8 cellular contexts compared by ENCODE assay signal in the genomic region with DNA sequence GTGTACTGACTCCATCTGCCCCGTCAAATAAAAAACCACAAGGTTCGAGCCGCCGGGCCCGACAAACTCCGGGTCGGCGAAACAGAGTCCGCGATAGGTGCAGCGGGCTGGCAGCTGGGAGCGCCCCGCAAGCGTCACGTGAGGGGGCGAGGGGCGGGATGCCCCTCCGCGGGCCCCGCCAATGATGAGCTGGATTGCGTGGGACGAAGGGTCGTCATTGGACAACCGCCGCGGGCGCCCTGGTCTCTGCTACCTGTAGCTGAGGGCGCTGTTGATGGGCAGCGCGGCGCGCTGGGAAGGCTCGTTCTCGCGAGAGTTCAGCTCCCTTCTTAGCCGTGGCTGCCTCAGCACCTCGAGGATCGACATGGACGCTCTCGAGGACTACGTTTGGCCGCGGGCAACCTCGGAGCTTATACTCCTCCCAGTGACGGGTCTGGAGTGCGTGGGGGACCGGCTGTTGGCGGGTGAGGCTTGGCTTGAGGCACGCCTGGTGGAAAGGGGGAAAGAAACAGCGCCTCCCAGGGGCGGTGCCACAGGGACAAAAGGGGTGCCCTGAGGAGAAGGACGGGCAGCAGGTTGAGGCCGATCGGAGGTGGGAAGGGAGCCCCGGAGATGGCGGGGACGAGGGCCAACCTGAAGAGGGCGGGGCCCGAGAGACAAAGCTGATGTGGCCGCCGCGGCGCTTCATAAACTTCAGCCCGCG. TPM values are rescaled to one million over a fixed set of nuclear protein-coding genes. Genes with fewer than 3 reads are reported as not detected.
DNase-seq lines count a peak whose midpoint lies in the region; ATAC-seq and TF ChIP-seq lines count a peak whose summit lies in the region.

A gene with protein sequence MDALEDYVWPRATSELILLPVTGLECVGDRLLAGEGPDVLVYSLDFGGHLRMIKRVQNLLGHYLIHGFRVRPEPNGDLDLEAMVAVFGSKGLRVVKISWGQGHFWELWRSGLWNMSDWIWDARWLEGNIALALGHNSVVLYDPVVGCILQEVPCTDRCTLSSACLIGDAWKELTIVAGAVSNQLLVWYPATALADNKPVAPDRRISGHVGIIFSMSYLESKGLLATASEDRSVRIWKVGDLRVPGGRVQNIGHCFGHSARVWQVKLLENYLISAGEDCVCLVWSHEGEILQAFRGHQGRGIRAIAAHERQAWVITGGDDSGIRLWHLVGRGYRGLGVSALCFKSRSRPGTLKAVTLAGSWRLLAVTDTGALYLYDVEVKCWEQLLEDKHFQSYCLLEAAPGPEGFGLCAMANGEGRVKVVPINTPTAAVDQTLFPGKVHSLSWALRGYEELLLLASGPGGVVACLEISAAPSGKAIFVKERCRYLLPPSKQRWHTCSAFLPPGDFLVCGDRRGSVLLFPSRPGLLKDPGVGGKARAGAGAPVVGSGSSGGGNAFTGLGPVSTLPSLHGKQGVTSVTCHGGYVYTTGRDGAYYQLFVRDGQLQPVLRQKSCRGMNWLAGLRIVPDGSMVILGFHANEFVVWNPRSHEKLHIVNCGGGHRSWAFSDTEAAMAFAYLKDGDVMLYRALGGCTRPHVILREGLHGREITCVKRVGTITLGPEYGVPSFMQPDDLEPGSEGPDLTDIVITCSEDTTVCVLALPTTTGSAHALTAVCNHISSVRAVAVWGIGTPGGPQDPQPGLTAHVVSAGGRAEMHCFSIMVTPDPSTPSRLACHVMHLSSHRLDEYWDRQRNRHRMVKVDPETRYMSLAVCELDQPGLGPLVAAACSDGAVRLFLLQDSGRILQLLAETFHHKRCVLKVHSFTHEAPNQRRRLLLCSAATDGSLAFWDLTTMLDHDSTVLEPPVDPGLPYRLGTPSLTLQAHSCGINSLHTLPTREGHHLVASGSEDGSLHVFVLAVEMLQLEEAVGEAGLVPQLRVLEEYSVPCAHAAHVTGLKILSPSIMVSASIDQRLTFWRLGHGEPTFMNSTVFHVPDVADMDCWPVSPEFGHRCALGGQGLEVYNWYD (plus strand): TSS at position 324 of the 703 bp plus-strand sequence. CDS start 41 bp downstream, at position 365.

- no peaks in the 10 kb centered on the region for H3K9me3 Mint-ChIP-seq in activated CD4-positive, alpha-beta T cell treated with anti-CD3 and anti-CD28 coated beads, Interleukin-2, amount 10 ng/mL, durations not matched to agents 24 days and 14 days

- peak; percentile 90 for ATAC-seq in GM19324 (IDR thresholded peaks at IDR 0.05; ENCODE audit: low FRiP score, unreplicated experiment)
- peak; percentile 77 for ATAC-seq in HG03469 (IDR thresholded peaks at IDR 0.05; ENCODE audit: unreplicated experiment)
- peak; percentile 83 for ATAC-seq in left colon

- no peaks in the 10 kb centered on the region for H3K27me3 Mint-ChIP-seq in activated CD4-positive, alpha-beta T cell treated with anti-CD3 and anti-CD28 coated beads, Interleukin-2, amount 10 ng/mL, durations not matched to agents 24 days and 14 days

- intact Hi-C loops in activated CD4-positive, alpha-beta T cell treated with anti-CD3 and anti-CD28 coated beads, Interleukin-2, amount 10 ng/mL, durations not matched to agents 24 days and 14 days (cut with micrococcal nuclease) = loop anchor here (1.0 kb wide), 3 partner anchors 11 to 87 kb away; partner anchors contain the start of genes DALRD3 and QRICH1
- intact Hi-C loops in left colon (cut with DNase I, micrococcal nuclease) = no loop called here

- H3K27ac ChIP-seq in coronary artery = peak within 1 kb of the TSS; percentile 89 to 91

- H3K27ac Mint-ChIP-seq in activated CD4-positive, alpha-beta T cell treated with anti-CD3 and anti-CD28 coated beads, Interleukin-2, amount 10 ng/mL, durations not matched to agents 24 days and 14 days = peak within 1 kb of the TSS; percentile 99

- peaks cover 27% of the 10 kb centered on the region for H3K4me1 Mint-ChIP-seq in activated CD4-positive, alpha-beta T cell treated with anti-CD3 and anti-CD28 coated beads, Interleukin-2, amount 10 ng/mL, durations not matched to agents 24 days and 14 days

- peak within 1 kb of the TSS; percentile 91 for H3K4me3 ChIP-seq in coronary artery

- peak within 1 kb of the TSS; percentile 94 for H3K4me3 Mint-ChIP-seq in activated CD4-positive, alpha-beta T cell treated with anti-CD3 and anti-CD28 coated beads, Interleukin-2, amount 10 ng/mL, durations not matched to agents 24 days and 14 days

- H3K36me3 Mint-ChIP-seq in activated CD4-positive, alpha-beta T cell treated with anti-CD3 and anti-CD28 coated beads, Interleukin-2, amount 10 ng/mL, durations not matched to agents 24 days and 14 days (ENCODE audit: low read depth) = peaks cover 15% of the 10 kb centered on the region

- no peak for TF ChIP-seq CTCF in coronary artery (IDR thresholded peaks at IDR 0.05)

- peak; percentile 74 to 98 (median 91) for DNase-seq in C1 segment of cervical spinal cord (lab: John Stamatoyannopoulos, UW)
- peak; percentile 94 to 98 for DNase-seq in NCI-H526 (lab: John Stamatoyannopoulos, UW)
- DNase-seq in activated CD4-positive, alpha-beta T cell treated with anti-CD3 and anti-CD28 coated beads, Interleukin-2, amount 10 ng/mL, durations not matched to agents 24 days and 14 days = peak; percentile 99
- DNase-seq in coronary artery (ENCODE audit: low spot score) = peak; percentile 98
- peak; percentile 98 for DNase-seq in left colon
- DNase-seq in stimulated activated CD4-positive, alpha-beta T cell treated with anti-CD3 and anti-CD28 coated beads, Interleukin-1b, Interleukin-23, amount 100 ng/mL, for 48 hours = peak; percentile 99

RNA-seq across cellular contexts. Expression of the gene that starts here (rescaled TPM):
- 141 and 153 TPM in 2 replicates for total RNA-seq in activated CD4-positive, alpha-beta T cell treated with anti-CD3 and anti-CD28 coated beads, Interleukin-2, amount 10 ng/mL, durations not matched to agents 24 days and 14 days
- 100 to 1,000 TPM; 114 to 121 TPM for total RNA-seq in left colon

Comparison
In these comparisons a context has a peak if more than half of its experiments do, and no peak if none do; other contexts are left out.
1. Peak in every context shown above with its lines: DNase-seq, ATAC-seq, H3K4me3 ChIP-seq and H3K27ac ChIP-seq.